ENCODE assay signal across 8 cellular contexts in genomic region chr12:89162704-89163261, GRCh38.
A peak's percentile ranks its signal among the peaks of the same experiment; 100 is the strongest.
DNase-seq lines count a peak whose midpoint lies in the region; ATAC-seq, FAIRE-seq and TF ChIP-seq lines count a peak whose summit lies in the region.

No MANE protein-coding gene starts in this region.

- H3K36me3 ChIP-seq in PC-9 (ENCODE audit: low read depth) (no peaks in the 10 kb centered on the region), adipocyte (ENCODE audit: control insufficient read depth, insufficient read depth, low read length, severe bottlenecking) (no peaks in the 10 kb centered on the region), kidney (ENCODE audit: control insufficient read depth in 1 of 2, insufficient read depth in 2 of 2, low read length in 2 of 2) (no peaks in the 10 kb centered on the region)

- H3K9me2 ChIP-seq in PC-9 (ENCODE audit: insufficient read depth), result no peaks in the 10 kb centered on the region; the same call in 1 of the 2 replicates

- no peaks in the 10 kb centered on the region for H3K27me3 ChIP-seq in PC-9 (ENCODE audit: insufficient read depth, low read depth)
- H3K27me3 ChIP-seq in adipocyte (replicated peaks; ENCODE audit: control insufficient read depth, insufficient read depth, low read length), result no peaks in the 10 kb centered on the region

- H3K9me3 ChIP-seq in PC-9 (ENCODE audit: insufficient read depth, low read depth) (peaks cover 10% of the 10 kb centered on the region), adipocyte (ENCODE audit: control insufficient read depth, low read length) (no peaks in the 10 kb centered on the region), kidney (ENCODE audit: control insufficient read depth in 1 of 2, low read length in 2 of 2) (no peaks in the 10 kb centered on the region)

- peaks cover 71% of the 10 kb centered on the region for H3K4me1 ChIP-seq in PC-9 (replicated peaks; ENCODE audit: insufficient read depth)
- peaks cover 49% of the 10 kb centered on the region for H3K4me1 ChIP-seq in adipocyte (ENCODE audit: control insufficient read depth, insufficient read depth, low read length)
- no peaks in the 10 kb centered on the region for H3K4me1 ChIP-seq in kidney (ENCODE audit: control insufficient read depth in 1 of 2, insufficient read depth in 1 of 2, low read depth in 1 of 2, low read length in 2 of 2)

- FAIRE-seq in kidney (lab: Jason Lieb, UNC), result peak; percentile 85

- H3K9ac ChIP-seq in adipocyte (ENCODE audit: low read length), result peak overlapping the region; percentile 77
- H3K9ac ChIP-seq in kidney (ENCODE audit: low read length in 2 of 2), result no peak overlapping the region

- no peaks in the 10 kb centered on the region for H4K20me1 ChIP-seq in PC-9 (ENCODE audit: insufficient read depth)

- DNase-seq in PC-9, result peak; percentile 58 to 97
- DNase-seq in adipocyte (ENCODE audit: low read depth), result peak; percentile 94
- no peak for DNase-seq in kidney
- DNase-seq in stimulated activated CD4-positive, alpha-beta T cell treated with anti-CD3 and anti-CD28 coated beads, Interleukin-4, amount 100 ng/mL, for 4 hours, result peak; percentile 39 to 65
- no peak for DNase-seq in NCI-H748 (lab: John Stamatoyannopoulos, UW; ENCODE audit: unreplicated experiment)
- no peak for DNase-seq in SHP77 treated with DMSO at 0.1 percent for 48 hours (lab: John Stamatoyannopoulos, UW)

- no peak for TF ChIP-seq CTCF in PC-9 (conservative IDR thresholded peaks at IDR 0.05)
- TF ChIP-seq CTCF in kidney (IDR thresholded peaks at IDR 0.05; ENCODE audit: borderline replicate concordance, extremely low read depth, insufficient read depth), result no peak

- ATAC-seq in GM21367 (IDR thresholded peaks at IDR 0.05; ENCODE audit: unreplicated experiment) (peak; percentile 31), HG03280 (IDR thresholded peaks at IDR 0.05; ENCODE audit: unreplicated experiment) (no peak)

- no TSS peak for BruUV-seq in PC-9 (replicated peaks; lab: Mats Ljungman, UMichigan)

- CTCF ChIA-PET in PC-9 (lab: Charles Lee), result no interaction called here

- H3K79me2 ChIP-seq in PC-9 (ENCODE audit: low read depth), result no peaks in the 10 kb centered on the region

- POLR2A ChIA-PET in PC-9 (lab: Charles Lee; ENCODE audit: unreplicated experiment), result interaction anchor here (0.6 to 0.7 kb wide), 2 partner anchors 190 to 191 kb away, joined by 5 to 7 read pairs; partner anchors contain the start of gene DUSP6

- H3K4me2 ChIP-seq in PC-9, result peak overlapping the region; percentile 62

- intact Hi-C loops in PC-9 (cut with micrococcal nuclease; ENCODE audit: unreplicated experiment) (loop anchor here (1.0 to 10.0 kb wide), 4 partner anchors 45 to 192 kb away; no protein-coding TSS in a partner anchor), kidney (cut with DNase I) (no loop called here)

- no peak overlapping the region for H2AFZ ChIP-seq in PC-9

- H3K27ac ChIP-seq in PC-9, result peak overlapping the region; percentile 92
- no peak overlapping the region for H3K27ac ChIP-seq in kidney (ENCODE audit: low read depth in 2 of 2, low read length in 2 of 2)

- H3K4me3 ChIP-seq in PC-9, result no peak overlapping the region
- peak overlapping the region; percentile 28 for H3K4me3 ChIP-seq in adipocyte (ENCODE audit: low read length)
- H3K4me3 ChIP-seq in kidney (ENCODE audit: low read length in 2 of 2), result no peak overlapping the region

- H3F3A ChIP-seq in PC-9 (ENCODE audit: insufficient read depth, low read depth), result peaks cover 46% of the 10 kb centered on the region

Comparison
In these comparisons a context has a peak if more than half of its experiments do, and no peak if none do; other contexts are left out.
1. DNase-seq: peak in PC-9 (2 of 2), adipocyte (single experiment) and stimulated activated CD4-positive, alpha-beta T cell treated with anti-CD3 and anti-CD28 coated beads, Interleukin-4, amount 100 ng/mL, for 4 hours (2 of 2); none in kidney (single experiment), NCI-H748 (single experiment) and SHP77 treated with DMSO at 0.1 percent for 48 hours (single experiment).